Comparison of ENCODE assay signal across 1 cellular context in the genomic region with DNA sequence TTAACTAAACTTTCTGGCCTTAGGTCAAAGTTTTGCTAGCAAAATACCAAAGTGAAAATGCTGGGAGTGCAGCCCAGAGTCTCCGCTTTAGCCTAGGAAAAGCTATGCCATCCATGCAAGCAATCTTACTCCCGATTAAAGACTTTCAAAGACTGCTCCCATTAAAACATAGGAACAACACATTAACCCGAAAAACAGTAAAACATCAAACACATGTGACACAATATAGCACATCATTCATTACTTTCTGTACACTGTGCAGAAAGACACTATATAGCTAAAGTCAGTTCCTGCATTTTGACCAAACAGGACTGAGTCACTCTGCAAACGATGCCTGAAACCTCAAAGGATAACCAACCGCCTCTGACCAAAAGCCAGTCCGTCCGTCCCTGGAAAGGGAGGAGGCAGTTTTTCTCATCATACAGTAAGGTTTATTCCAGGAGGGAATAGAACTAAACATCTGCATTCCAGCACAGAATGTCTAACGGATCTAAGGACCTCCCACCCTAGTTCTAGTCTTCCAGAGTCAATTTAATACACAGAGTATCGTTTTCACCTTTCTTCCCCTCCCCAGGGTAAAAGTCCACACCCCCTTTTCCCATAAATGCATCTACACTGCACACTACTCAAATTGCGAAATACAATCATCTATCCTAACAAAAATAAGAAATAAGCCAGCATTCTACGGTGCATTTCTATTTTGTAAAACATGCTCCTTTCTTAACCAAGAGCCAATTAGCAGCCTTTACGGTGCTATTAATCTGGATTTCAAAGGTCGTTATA.
A peak's percentile ranks its signal among the peaks of the same experiment; 100 is the strongest.
TF ChIP-seq lines count a peak whose summit lies in the region.

No MANE protein-coding gene starts in this region.

TF ChIP-seq in IMR-90, 13 proteins besides CTCF, POLR2A, EP300 and RAD21 (continued from another document):
- TF ChIP-seq, protein P1, sequence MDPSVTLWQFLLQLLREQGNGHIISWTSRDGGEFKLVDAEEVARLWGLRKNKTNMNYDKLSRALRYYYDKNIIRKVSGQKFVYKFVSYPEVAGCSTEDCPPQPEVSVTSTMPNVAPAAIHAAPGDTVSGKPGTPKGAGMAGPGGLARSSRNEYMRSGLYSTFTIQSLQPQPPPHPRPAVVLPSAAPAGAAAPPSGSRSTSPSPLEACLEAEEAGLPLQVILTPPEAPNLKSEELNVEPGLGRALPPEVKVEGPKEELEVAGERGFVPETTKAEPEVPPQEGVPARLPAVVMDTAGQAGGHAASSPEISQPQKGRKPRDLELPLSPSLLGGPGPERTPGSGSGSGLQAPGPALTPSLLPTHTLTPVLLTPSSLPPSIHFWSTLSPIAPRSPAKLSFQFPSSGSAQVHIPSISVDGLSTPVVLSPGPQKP (IDR thresholded peaks at IDR 0.05; ENCODE audit: borderline replicate concordance, low read depth, low read length) = no peak
- TF ChIP-seq CHD1 (IDR thresholded peaks at IDR 0.05; ENCODE audit: low read depth, low read length) = peak; percentile 28; the same call in 1 of the 2 replicates
